Comparison of ENCODE assay signal across 1 cellular context in the genomic region with DNA sequence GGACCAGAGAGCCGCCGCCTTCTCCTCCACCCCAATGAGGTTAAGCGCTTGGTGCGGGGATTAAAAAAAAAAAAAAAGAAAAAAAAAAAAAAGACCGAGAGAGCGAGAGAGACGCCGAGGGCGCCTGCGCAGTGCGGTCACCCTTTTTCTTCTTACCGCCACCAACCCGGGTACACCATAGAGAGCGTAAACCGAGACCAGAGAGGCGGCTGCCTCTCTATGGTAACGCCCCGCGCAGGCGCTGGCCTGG.
TF ChIP-seq lines count a peak whose summit lies in the region.

A gene (minus strand): TSS at position 61 of the 250 bp plus-strand sequence. CDS start 43,567 bp downstream, outside the sequence.

TF ChIP-seq in HepG2, 621 proteins besides CTCF, POLR2A, EP300 and RAD21 (continued from another document and continues in another):
- TF ChIP-seq ZFP90 (CRISPR knock-in tag; IDR thresholded peaks at IDR 0.05; ENCODE audit: borderline replicate concordance) (peak; percentile 75; the same call in 1 of the 2 replicates), TCF7 (IDR thresholded peaks at IDR 0.05; ENCODE audit: low read depth) (0 out of 2 replicates have a peak, but pooled peaks have one; percentile 26), MTA1 (CRISPR knock-in tag; IDR thresholded peaks at IDR 0.05; ENCODE audit: borderline replicate concordance) (0 out of 2 replicates have a peak, but pooled peaks have one; percentile 12), TOPORS (CRISPR knock-in tag; IDR thresholded peaks at IDR 0.05) (no peak), CENPT (CRISPR knock-in tag; IDR thresholded peaks at IDR 0.05; ENCODE audit: low read depth) (no peak), AGO1 (IDR thresholded peaks at IDR 0.05; ENCODE audit: low read depth, low read length, poor library complexity, severe bottlenecking) (no peak), CCAR2 (optimal IDR thresholded peaks at IDR 0.05; ENCODE audit: low read depth, low read length) (no peak), PHF5A (CRISPR knock-in tag; IDR thresholded peaks at IDR 0.05; ENCODE audit: low read depth, unreplicated experiment) (no peak), ZNF83 (CRISPR knock-in tag; IDR thresholded peaks at IDR 0.05; ENCODE audit: borderline replicate concordance) (no peak), YEATS2 (CRISPR knock-in tag; IDR thresholded peaks at IDR 0.05; ENCODE audit: borderline replicate concordance) (no peak), ASH2L (IDR thresholded peaks at IDR 0.05; ENCODE audit: insufficient read length, low read depth, low read length) (no peak), DMAP1 (CRISPR knock-in tag; IDR thresholded peaks at IDR 0.05) (no peak), XRCC5 (optimal IDR thresholded peaks at IDR 0.05; ENCODE audit: low read length) (no peak), SSRP1 (CRISPR knock-in tag; IDR thresholded peaks at IDR 0.05) (no peak), NRL (CRISPR knock-in tag; IDR thresholded peaks at IDR 0.05; ENCODE audit: borderline replicate concordance) (no peak), HDAC2 (CRISPR knock-in tag; IDR thresholded peaks at IDR 0.05) (no peak), SUZ12 (IDR thresholded peaks at IDR 0.05; ENCODE audit: low read depth, low read length) (no peak), CBX1 (IDR thresholded peaks at IDR 0.05; ENCODE audit: low read depth) (peak; percentile 3), ZNF557 (CRISPR knock-in tag; IDR thresholded peaks at IDR 0.05) (no peak), RFX1 (IDR thresholded peaks at IDR 0.05) (peak; percentile 60), ZNF749 (CRISPR knock-in tag; IDR thresholded peaks at IDR 0.05; ENCODE audit: borderline replicate concordance) (peak; percentile 56; the same call in 1 of the 2 replicates), ZNF883 (CRISPR knock-in tag; IDR thresholded peaks at IDR 0.05; ENCODE audit: not compliant biosample characterization) (no peak)
- TF ChIP-seq, protein P1, sequence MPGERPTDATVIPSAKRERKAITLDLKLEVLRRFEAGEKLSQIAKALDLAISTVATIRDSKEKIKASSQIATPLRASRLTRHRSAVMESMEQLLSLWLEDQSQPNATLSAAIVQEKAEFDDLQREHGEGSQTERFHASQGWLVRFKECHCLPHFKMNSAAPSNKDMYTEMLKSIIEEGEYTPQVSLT (CRISPR knock-in tag; IDR thresholded peaks at IDR 0.05; ENCODE audit: borderline replicate concordance, low read depth) = 0 out of 2 replicates have a peak, but pooled peaks have one; percentile 0
- TF ChIP-seq, protein P2, sequence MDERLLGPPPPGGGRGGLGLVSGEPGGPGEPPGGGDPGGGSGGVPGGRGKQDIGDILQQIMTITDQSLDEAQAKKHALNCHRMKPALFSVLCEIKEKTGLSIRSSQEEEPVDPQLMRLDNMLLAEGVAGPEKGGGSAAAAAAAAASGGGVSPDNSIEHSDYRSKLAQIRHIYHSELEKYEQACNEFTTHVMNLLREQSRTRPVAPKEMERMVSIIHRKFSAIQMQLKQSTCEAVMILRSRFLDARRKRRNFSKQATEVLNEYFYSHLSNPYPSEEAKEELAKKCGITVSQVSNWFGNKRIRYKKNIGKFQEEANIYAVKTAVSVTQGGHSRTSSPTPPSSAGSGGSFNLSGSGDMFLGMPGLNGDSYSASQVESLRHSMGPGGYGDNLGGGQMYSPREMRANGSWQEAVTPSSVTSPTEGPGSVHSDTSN (CRISPR knock-in tag; IDR thresholded peaks at IDR 0.05) = no peak
- TF ChIP-seq, protein P3, sequence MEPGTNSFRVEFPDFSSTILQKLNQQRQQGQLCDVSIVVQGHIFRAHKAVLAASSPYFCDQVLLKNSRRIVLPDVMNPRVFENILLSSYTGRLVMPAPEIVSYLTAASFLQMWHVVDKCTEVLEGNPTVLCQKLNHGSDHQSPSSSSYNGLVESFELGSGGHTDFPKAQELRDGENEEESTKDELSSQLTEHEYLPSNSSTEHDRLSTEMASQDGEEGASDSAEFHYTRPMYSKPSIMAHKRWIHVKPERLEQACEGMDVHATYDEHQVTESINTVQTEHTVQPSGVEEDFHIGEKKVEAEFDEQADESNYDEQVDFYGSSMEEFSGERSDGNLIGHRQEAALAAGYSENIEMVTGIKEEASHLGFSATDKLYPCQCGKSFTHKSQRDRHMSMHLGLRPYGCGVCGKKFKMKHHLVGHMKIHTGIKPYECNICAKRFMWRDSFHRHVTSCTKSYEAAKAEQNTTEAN (CRISPR knock-in tag; conservative IDR thresholded peaks at IDR 0.05) = 0 out of 2 replicates have a peak, but pooled peaks have one; percentile 9
- TF ChIP-seq, protein P4, sequence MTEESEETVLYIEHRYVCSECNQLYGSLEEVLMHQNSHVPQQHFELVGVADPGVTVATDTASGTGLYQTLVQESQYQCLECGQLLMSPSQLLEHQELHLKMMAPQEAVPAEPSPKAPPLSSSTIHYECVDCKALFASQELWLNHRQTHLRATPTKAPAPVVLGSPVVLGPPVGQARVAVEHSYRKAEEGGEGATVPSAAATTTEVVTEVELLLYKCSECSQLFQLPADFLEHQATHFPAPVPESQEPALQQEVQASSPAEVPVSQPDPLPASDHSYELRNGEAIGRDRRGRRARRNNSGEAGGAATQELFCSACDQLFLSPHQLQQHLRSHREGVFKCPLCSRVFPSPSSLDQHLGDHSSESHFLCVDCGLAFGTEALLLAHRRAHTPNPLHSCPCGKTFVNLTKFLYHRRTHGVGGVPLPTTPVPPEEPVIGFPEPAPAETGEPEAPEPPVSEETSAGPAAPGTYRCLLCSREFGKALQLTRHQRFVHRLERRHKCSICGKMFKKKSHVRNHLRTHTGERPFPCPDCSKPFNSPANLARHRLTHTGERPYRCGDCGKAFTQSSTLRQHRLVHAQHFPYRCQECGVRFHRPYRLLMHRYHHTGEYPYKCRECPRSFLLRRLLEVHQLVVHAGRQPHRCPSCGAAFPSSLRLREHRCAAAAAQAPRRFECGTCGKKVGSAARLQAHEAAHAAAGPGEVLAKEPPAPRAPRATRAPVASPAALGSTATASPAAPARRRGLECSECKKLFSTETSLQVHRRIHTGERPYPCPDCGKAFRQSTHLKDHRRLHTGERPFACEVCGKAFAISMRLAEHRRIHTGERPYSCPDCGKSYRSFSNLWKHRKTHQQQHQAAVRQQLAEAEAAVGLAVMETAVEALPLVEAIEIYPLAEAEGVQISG (CRISPR knock-in tag; IDR thresholded peaks at IDR 0.05) = no peak; the same call in 1 of the 2 replicates
- TF ChIP-seq, protein P5, sequence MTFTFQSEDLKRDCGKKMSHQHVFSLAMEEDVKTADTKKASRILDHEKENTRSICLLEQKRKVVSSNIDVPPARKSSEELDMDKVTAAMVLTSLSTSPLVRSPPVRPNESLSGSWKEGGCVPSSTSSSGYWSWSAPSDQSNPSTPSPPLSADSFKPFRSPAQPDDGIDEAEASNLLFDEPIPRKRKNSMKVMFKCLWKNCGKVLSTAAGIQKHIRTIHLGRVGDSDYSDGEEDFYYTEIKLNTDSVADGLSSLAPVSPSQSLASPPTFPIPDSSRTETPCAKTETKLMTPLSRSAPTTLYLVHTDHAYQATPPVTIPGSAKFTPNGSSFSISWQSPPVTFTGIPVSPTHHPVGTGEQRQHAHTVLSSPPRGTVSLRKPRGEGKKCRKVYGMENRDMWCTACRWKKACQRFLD (CRISPR knock-in tag; IDR thresholded peaks at IDR 0.05; ENCODE audit: borderline replicate concordance) = no peak
- TF ChIP-seq, protein P6, sequence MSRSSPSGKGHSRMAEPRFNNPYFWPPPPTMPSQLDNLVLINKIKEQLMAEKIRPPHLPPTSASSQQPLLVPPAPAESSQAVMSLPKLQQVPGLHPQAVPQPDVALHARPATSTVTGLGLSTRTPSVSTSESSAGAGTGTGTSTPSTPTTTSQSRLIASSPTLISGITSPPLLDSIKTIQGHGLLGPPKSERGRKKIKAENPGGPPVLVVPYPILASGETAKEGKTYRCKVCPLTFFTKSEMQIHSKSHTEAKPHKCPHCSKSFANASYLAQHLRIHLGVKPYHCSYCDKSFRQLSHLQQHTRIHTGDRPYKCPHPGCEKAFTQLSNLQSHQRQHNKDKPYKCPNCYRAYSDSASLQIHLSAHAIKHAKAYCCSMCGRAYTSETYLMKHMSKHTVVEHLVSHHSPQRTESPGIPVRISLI (CRISPR knock-in tag; IDR thresholded peaks at IDR 0.05; ENCODE audit: borderline replicate concordance) = peak; percentile 97; the same call in 1 of the 2 replicates
- TF ChIP-seq, protein P7, sequence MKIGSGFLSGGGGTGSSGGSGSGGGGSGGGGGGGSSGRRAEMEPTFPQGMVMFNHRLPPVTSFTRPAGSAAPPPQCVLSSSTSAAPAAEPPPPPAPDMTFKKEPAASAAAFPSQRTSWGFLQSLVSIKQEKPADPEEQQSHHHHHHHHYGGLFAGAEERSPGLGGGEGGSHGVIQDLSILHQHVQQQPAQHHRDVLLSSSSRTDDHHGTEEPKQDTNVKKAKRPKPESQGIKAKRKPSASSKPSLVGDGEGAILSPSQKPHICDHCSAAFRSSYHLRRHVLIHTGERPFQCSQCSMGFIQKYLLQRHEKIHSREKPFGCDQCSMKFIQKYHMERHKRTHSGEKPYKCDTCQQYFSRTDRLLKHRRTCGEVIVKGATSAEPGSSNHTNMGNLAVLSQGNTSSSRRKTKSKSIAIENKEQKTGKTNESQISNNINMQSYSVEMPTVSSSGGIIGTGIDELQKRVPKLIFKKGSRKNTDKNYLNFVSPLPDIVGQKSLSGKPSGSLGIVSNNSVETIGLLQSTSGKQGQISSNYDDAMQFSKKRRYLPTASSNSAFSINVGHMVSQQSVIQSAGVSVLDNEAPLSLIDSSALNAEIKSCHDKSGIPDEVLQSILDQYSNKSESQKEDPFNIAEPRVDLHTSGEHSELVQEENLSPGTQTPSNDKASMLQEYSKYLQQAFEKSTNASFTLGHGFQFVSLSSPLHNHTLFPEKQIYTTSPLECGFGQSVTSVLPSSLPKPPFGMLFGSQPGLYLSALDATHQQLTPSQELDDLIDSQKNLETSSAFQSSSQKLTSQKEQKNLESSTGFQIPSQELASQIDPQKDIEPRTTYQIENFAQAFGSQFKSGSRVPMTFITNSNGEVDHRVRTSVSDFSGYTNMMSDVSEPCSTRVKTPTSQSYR (CRISPR knock-in tag; IDR thresholded peaks at IDR 0.05; ENCODE audit: borderline replicate concordance) = no peak
- TF ChIP-seq, protein P8, sequence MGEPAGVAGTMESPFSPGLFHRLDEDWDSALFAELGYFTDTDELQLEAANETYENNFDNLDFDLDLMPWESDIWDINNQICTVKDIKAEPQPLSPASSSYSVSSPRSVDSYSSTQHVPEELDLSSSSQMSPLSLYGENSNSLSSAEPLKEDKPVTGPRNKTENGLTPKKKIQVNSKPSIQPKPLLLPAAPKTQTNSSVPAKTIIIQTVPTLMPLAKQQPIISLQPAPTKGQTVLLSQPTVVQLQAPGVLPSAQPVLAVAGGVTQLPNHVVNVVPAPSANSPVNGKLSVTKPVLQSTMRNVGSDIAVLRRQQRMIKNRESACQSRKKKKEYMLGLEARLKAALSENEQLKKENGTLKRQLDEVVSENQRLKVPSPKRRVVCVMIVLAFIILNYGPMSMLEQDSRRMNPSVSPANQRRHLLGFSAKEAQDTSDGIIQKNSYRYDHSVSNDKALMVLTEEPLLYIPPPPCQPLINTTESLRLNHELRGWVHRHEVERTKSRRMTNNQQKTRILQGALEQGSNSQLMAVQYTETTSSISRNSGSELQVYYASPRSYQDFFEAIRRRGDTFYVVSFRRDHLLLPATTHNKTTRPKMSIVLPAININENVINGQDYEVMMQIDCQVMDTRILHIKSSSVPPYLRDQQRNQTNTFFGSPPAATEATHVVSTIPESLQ (CRISPR knock-in tag; conservative IDR thresholded peaks at IDR 0.05) = no peak
- TF ChIP-seq, protein P9, sequence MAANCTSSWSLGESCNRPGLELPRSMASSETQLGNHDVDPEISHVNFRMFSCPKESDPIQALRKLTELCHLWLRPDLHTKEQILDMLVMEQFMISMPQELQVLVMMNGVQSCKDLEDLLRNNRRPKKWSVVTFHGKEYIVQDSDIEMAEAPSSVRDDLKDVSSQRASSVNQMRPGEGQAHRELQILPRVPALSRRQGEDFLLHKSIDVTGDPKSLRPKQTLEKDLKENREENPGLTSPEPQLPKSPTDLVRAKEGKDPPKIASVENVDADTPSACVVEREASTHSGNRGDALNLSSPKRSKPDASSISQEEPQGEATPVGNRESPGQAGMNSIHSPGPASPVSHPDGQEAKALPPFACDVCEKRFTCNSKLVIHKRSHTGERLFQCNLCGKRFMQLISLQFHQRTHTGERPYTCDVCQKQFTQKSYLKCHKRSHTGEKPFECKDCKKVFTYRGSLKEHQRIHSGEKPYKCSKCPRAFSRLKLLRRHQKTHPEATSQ (CRISPR knock-in tag; IDR thresholded peaks at IDR 0.05; ENCODE audit: borderline replicate concordance) = no peak
- TF ChIP-seq, protein P10, sequence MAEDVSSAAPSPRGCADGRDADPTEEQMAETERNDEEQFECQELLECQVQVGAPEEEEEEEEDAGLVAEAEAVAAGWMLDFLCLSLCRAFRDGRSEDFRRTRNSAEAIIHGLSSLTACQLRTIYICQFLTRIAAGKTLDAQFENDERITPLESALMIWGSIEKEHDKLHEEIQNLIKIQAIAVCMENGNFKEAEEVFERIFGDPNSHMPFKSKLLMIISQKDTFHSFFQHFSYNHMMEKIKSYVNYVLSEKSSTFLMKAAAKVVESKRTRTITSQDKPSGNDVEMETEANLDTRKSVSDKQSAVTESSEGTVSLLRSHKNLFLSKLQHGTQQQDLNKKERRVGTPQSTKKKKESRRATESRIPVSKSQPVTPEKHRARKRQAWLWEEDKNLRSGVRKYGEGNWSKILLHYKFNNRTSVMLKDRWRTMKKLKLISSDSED (CRISPR knock-in tag; IDR thresholded peaks at IDR 0.05) = no peak
- TF ChIP-seq, protein P11, sequence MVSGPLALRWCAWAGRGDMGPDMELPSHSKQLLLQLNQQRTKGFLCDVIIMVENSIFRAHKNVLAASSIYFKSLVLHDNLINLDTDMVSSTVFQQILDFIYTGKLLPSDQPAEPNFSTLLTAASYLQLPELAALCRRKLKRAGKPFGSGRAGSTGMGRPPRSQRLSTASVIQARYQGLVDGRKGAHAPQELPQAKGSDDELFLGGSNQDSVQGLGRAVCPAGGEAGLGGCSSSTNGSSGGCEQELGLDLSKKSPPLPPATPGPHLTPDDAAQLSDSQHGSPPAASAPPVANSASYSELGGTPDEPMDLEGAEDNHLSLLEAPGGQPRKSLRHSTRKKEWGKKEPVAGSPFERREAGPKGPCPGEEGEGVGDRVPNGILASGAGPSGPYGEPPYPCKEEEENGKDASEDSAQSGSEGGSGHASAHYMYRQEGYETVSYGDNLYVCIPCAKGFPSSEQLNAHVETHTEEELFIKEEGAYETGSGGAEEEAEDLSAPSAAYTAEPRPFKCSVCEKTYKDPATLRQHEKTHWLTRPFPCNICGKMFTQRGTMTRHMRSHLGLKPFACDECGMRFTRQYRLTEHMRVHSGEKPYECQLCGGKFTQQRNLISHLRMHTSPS (CRISPR knock-in tag; IDR thresholded peaks at IDR 0.05; ENCODE audit: low read depth) = no peak
- TF ChIP-seq, protein P12, sequence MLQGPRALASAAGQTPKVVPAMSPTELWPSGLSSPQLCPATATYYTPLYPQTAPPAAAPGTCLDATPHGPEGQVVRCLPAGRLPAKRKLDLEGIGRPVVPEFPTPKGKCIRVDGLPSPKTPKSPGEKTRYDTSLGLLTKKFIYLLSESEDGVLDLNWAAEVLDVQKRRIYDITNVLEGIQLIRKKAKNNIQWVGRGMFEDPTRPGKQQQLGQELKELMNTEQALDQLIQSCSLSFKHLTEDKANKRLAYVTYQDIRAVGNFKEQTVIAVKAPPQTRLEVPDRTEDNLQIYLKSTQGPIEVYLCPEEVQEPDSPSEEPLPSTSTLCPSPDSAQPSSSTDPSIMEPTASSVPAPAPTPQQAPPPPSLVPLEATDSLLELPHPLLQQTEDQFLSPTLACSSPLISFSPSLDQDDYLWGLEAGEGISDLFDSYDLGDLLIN (CRISPR knock-in tag; IDR thresholded peaks at IDR 0.05; ENCODE audit: borderline replicate concordance) = no peak
- TF ChIP-seq, protein P13, sequence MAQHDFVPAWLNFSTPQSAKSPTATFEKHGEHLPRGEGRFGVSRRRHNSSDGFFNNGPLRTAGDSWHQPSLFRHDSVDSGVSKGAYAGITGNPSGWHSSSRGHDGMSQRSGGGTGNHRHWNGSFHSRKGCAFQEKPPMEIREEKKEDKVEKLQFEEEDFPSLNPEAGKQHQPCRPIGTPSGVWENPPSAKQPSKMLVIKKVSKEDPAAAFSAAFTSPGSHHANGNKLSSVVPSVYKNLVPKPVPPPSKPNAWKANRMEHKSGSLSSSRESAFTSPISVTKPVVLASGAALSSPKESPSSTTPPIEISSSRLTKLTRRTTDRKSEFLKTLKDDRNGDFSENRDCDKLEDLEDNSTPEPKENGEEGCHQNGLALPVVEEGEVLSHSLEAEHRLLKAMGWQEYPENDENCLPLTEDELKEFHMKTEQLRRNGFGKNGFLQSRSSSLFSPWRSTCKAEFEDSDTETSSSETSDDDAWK (CRISPR knock-in tag; IDR thresholded peaks at IDR 0.05) = no peak
